In genomic region chr19:18086590-18087138, GRCh38 we compare ENCODE assay signal across 1 cellular context.
TF ChIP-seq lines count a peak whose summit lies in the region.

Gene IL12RB1 (minus strand): TSS chr19:18086934. CDS start chr19:18086823, 111 bp downstream.

TF ChIP-seq in HepG2, 621 proteins besides CTCF, POLR2A, EP300 and RAD21 (continued from another document):
- TF ChIP-seq TFDP2 (CRISPR knock-in tag; IDR thresholded peaks at IDR 0.05) (no peak), ATRX (CRISPR knock-in tag; IDR thresholded peaks at IDR 0.05; ENCODE audit: borderline replicate concordance) (no peak), ZNF687 (CRISPR knock-in tag; IDR thresholded peaks at IDR 0.05) (peak; percentile 59), HDAC2 (CRISPR knock-in tag; IDR thresholded peaks at IDR 0.05) (no peak), KDM3A (CRISPR knock-in tag; IDR thresholded peaks at IDR 0.05; ENCODE audit: low read depth) (no peak), GABPB1 (CRISPR knock-in tag; IDR thresholded peaks at IDR 0.05) (peak; percentile 30), SALL1 (CRISPR knock-in tag; IDR thresholded peaks at IDR 0.05) (peak; percentile 14; the same call in 1 of the 2 replicates), ELF4 (CRISPR knock-in tag; IDR thresholded peaks at IDR 0.05; ENCODE audit: borderline replicate concordance) (no peak), MYC (CRISPR knock-in tag; IDR thresholded peaks at IDR 0.05; ENCODE audit: borderline replicate concordance) (peak; percentile 24; the same call in 1 of the 2 replicates), SNAPC4 (CRISPR knock-in tag; IDR thresholded peaks at IDR 0.05) (no peak), ZSCAN29 (CRISPR knock-in tag; conservative IDR thresholded peaks at IDR 0.05) (no peak), KDM1A (CRISPR knock-in tag; IDR thresholded peaks at IDR 0.05) (peak; percentile 89)
